Comparison of ENCODE assay signal across 1 cellular context in genomic region chr2:234730066-234730640, GRCh38.
TF ChIP-seq lines count a peak whose summit lies in the region.

No MANE protein-coding gene starts in this region.

TF ChIP-seq in WTC11, 78 proteins besides CTCF, POLR2A, EP300 and RAD21 (continued from another document):
- TF ChIP-seq USF1 (CRISPR knock-in tag; IDR thresholded peaks at IDR 0.05) (peak; percentile 66), E2F1 (CRISPR knock-in tag; IDR thresholded peaks at IDR 0.05) (no peak), GTF2I (CRISPR knock-in tag; conservative IDR thresholded peaks at IDR 0.05) (no peak), OVOL2 (CRISPR knock-in tag; IDR thresholded peaks at IDR 0.05; ENCODE audit: borderline replicate concordance) (no peak), ELF4 (CRISPR knock-in tag; IDR thresholded peaks at IDR 0.05; ENCODE audit: low read depth) (no peak), ZNF671 (CRISPR knock-in tag; IDR thresholded peaks at IDR 0.05) (no peak), MYBL2 (CRISPR knock-in tag; IDR thresholded peaks at IDR 0.05) (no peak), ARID4B (CRISPR knock-in tag; IDR thresholded peaks at IDR 0.05; ENCODE audit: borderline replicate concordance) (no peak), ZNF425 (CRISPR knock-in tag; conservative IDR thresholded peaks at IDR 0.05) (no peak), ZNF281 (CRISPR knock-in tag; IDR thresholded peaks at IDR 0.05) (no peak)
